ENCODE assay signal across 1 cellular context in the genomic region with DNA sequence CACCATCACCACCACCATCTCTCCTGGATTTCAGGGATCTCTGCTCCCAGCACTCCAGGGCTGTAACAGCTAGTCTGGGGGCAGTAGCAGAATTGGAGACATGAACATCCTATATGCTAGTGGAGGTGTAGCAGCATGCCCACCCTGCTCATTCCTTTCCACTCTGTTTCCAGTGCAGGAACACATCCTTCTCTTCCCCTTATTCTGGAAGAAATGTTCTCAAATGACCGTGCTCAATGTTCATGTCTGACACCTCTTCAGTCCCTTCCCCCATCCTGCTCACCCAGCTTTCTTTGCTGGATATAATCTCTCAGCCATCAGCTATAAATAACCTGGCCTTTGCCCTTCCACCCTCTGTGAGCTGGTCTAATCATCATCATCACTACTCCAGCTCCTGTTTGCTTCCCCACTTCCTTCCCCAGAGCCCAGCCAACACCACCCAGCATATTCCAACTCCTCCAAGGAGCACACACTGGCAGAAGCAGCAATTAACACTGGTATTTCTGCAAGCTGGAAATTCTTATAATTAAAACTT.
TF ChIP-seq lines count a peak whose summit lies in the region.

No MANE protein-coding gene starts in this region.

TF ChIP-seq in K562, 482 proteins besides CTCF, POLR2A, EP300 and RAD21 (continued from another document):
- TF ChIP-seq ZBTB49 (CRISPR knock-in tag; IDR thresholded peaks at IDR 0.05; ENCODE audit: borderline replicate concordance), result 0 out of 2 replicates have a peak, but pooled peaks have one; percentile 34
- TF ChIP-seq CREM (IDR thresholded peaks at IDR 0.05; ENCODE audit: low read depth), result no peak
- no peak for TF ChIP-seq ZNF354B (CRISPR knock-in tag; IDR thresholded peaks at IDR 0.05)
- TF ChIP-seq ETV6 (IDR thresholded peaks at IDR 0.05; ENCODE audit: borderline replicate concordance in 1 of 2, low read depth in 2 of 2, low read length in 1 of 2), result no peak
- TF ChIP-seq ETV6 (CRISPR knock-in tag; IDR thresholded peaks at IDR 0.05; ENCODE audit: borderline replicate concordance), result no peak
- peak; percentile 90 for TF ChIP-seq MEF2D (tag; conservative IDR thresholded peaks at IDR 0.05; ENCODE audit: low read depth)
- no peak for TF ChIP-seq PBX2 (CRISPR knock-in tag; IDR thresholded peaks at IDR 0.05; ENCODE audit: low read depth)
- peak; percentile 44; the same call in 1 of the 2 replicates for TF ChIP-seq PBX2 (tag; conservative IDR thresholded peaks at IDR 0.05; ENCODE audit: low read depth)
- TF ChIP-seq ZFPM2 (CRISPR knock-in tag; IDR thresholded peaks at IDR 0.05), result no peak
- TF ChIP-seq, protein P1, sequence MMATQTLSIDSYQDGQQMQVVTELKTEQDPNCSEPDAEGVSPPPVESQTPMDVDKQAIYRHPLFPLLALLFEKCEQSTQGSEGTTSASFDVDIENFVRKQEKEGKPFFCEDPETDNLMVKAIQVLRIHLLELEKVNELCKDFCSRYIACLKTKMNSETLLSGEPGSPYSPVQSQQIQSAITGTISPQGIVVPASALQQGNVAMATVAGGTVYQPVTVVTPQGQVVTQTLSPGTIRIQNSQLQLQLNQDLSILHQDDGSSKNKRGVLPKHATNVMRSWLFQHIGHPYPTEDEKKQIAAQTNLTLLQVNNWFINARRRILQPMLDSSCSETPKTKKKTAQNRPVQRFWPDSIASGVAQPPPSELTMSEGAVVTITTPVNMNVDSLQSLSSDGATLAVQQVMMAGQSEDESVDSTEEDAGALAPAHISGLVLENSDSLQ (IDR thresholded peaks at IDR 0.05), result peak; percentile 37; the same call in 1 of the 2 replicates
- no peak for TF ChIP-seq ZNF79 (CRISPR knock-in tag; IDR thresholded peaks at IDR 0.05; ENCODE audit: low read depth)
- TF ChIP-seq NR2C2 (CRISPR knock-in tag; IDR thresholded peaks at IDR 0.05), result no peak
- TF ChIP-seq NR2C2 (tag; IDR thresholded peaks at IDR 0.05), result peak; percentile 75
- TF ChIP-seq NR2C1 (IDR thresholded peaks at IDR 0.05), result no peak
- TF ChIP-seq NR2C1 (tag; IDR thresholded peaks at IDR 0.05), result peak; percentile 86
